ENCODE assay signal across 9 cellular contexts in genomic region chr11:95088946-95089619, GRCh38. TPM values are rescaled to one million over a fixed set of nuclear protein-coding genes. Genes with fewer than 3 reads are reported as not detected.
DNase-seq lines count a peak whose midpoint lies in the region; ATAC-seq and TF ChIP-seq lines count a peak whose summit lies in the region.
"Had no signal": no experiment of that assay in that cellular context is flagged by ENCODE, and none has a peak within 500 bp of the region (broad histone marks: within the 10 kb centered on the region; RNA-seq: fewer than 3 reads in every experiment).

No MANE protein-coding gene starts in this region.

- peak; percentile 46 for ATAC-seq in GM19328 (IDR thresholded peaks at IDR 0.05; ENCODE audit: unreplicated experiment)
- ATAC-seq in HG03280 (IDR thresholded peaks at IDR 0.05; ENCODE audit: unreplicated experiment): peak; percentile 43
- ATAC-seq in gastroesophageal sphincter: peak; percentile 76

- H3K36me3 ChIP-seq in gastroesophageal sphincter (no peaks in the 10 kb centered on the region), parathyroid adenoma (ENCODE audit: control insufficient read depth, insufficient read depth, low read length) (no peaks in the 10 kb centered on the region)

- WGBS in gastroesophageal sphincter (ENCODE audit: low coverage in 1 of 2), 2 donors: 24 to 38% methylated on average over 6 to 10 of the region's 27 CpGs

- peak overlapping the region; percentile 81 to 97 (median 95) for H3K27ac ChIP-seq in gastroesophageal sphincter
- peak overlapping the region; percentile 76 for H3K27ac ChIP-seq in parathyroid adenoma

- H3K9me3 ChIP-seq in gastroesophageal sphincter: no peaks in the 10 kb centered on the region
- no peaks in the 10 kb centered on the region for H3K9me3 ChIP-seq in parathyroid adenoma (ENCODE audit: control insufficient read depth, low read length)

- no peak for TF ChIP-seq EP300 in gastroesophageal sphincter (IDR thresholded peaks at IDR 0.05)

- peak overlapping the region; percentile 61 for H3K4me2 ChIP-seq in parathyroid adenoma (ENCODE audit: low read length)

- H3K4me3 ChIP-seq in AG10803 (ENCODE audit: low read length) (peak overlapping the region; percentile 69), gastroesophageal sphincter (peak overlapping the region; percentile 72 to 94), parathyroid adenoma (ENCODE audit: low read depth, low read length) (peak overlapping the region; percentile 53)

- H3K27ac Mint-ChIP-seq in activated CD4-positive, alpha-beta T cell treated with anti-CD3 and anti-CD28 coated beads, Interleukin-2, amount 10 ng/mL, durations not matched to agents 24 days and 14 days: peak overlapping the region; percentile 98

- H3K4me3 Mint-ChIP-seq in activated CD4-positive, alpha-beta T cell treated with anti-CD3 and anti-CD28 coated beads, Interleukin-2, amount 10 ng/mL, durations not matched to agents 24 days and 14 days: peak overlapping the region; percentile 91

- peak overlapping the region; percentile 90 for H2AFZ ChIP-seq in parathyroid adenoma

- H3K9ac ChIP-seq in parathyroid adenoma: no peak overlapping the region

- intact Hi-C loops in activated CD4-positive, alpha-beta T cell treated with anti-CD3 and anti-CD28 coated beads, Interleukin-2, amount 10 ng/mL, durations not matched to agents 24 days and 14 days (cut with micrococcal nuclease): loop anchor here (1.0 to 2.0 kb wide), 4 partner anchors 21 to 702 kb away; partner anchors contain the start of genes CEP57, CWC15 and KDM4D

- no peaks in the 10 kb centered on the region for H3K9me3 Mint-ChIP-seq in activated CD4-positive, alpha-beta T cell treated with anti-CD3 and anti-CD28 coated beads, Interleukin-2, amount 10 ng/mL, durations not matched to agents 24 days and 14 days

- H3K4me1 Mint-ChIP-seq in activated CD4-positive, alpha-beta T cell treated with anti-CD3 and anti-CD28 coated beads, Interleukin-2, amount 10 ng/mL, durations not matched to agents 24 days and 14 days: peaks cover 68% of the 10 kb centered on the region

- no peaks in the 10 kb centered on the region for H3K27me3 ChIP-seq in gastroesophageal sphincter
- H3K27me3 ChIP-seq in parathyroid adenoma (ENCODE audit: control insufficient read depth, insufficient read depth, low read length): no peaks in the 10 kb centered on the region

- no peak for TF ChIP-seq POLR2A in gastroesophageal sphincter (IDR thresholded peaks at IDR 0.05)

- H3K79me2 ChIP-seq in parathyroid adenoma: no peaks in the 10 kb centered on the region

- TF ChIP-seq CTCF in AG10803 (conservative IDR thresholded peaks at IDR 0.05; ENCODE audit: low read length): no peak
- TF ChIP-seq CTCF in gastroesophageal sphincter (IDR thresholded peaks at IDR 0.05): no peak
- TF ChIP-seq CTCF in parathyroid adenoma (IDR thresholded peaks at IDR 0.05): no peak

- DNase-seq in AG10803 (ENCODE audit: low read depth) (no peak), AG20443 (ENCODE audit: low spot score) (no peak), NCI-H2171 treated with DMSO at 0.1 percent for 48 hours (lab: John Stamatoyannopoulos, UW) (no peak)
- peak; percentile 82 for DNase-seq in activated CD4-positive, alpha-beta T cell treated with anti-CD3 and anti-CD28 coated beads, Interleukin-2, amount 10 ng/mL, durations not matched to agents 24 days and 14 days

- H3K4me1 ChIP-seq in gastroesophageal sphincter: peaks cover 5 to 47% (median 10%) of the 10 kb centered on the region in 3 donors
- peaks cover 8% of the 10 kb centered on the region for H3K4me1 ChIP-seq in parathyroid adenoma

- peaks cover 10% of the 10 kb centered on the region for H3K36me3 Mint-ChIP-seq in activated CD4-positive, alpha-beta T cell treated with anti-CD3 and anti-CD28 coated beads, Interleukin-2, amount 10 ng/mL, durations not matched to agents 24 days and 14 days (ENCODE audit: low read depth)

- H3K27me3 Mint-ChIP-seq in activated CD4-positive, alpha-beta T cell treated with anti-CD3 and anti-CD28 coated beads, Interleukin-2, amount 10 ng/mL, durations not matched to agents 24 days and 14 days: no peaks in the 10 kb centered on the region

RNA-seq across cellular contexts. Expression of gene ENDOD1, which starts 0.6 kb away (rescaled TPM):
- 34.1 and 34.3 TPM in 2 replicates for total RNA-seq in activated CD4-positive, alpha-beta T cell treated with anti-CD3 and anti-CD28 coated beads, Interleukin-2, amount 10 ng/mL, durations not matched to agents 24 days and 14 days
- total RNA-seq in gastroesophageal sphincter: 10 to 100 TPM; 34.6 to 68.3 (median 54.6) TPM

RNA-seq across cellular contexts. Expression of gene SRSF8, which starts 22.4 kb away (rescaled TPM):
- total RNA-seq in activated CD4-positive, alpha-beta T cell treated with anti-CD3 and anti-CD28 coated beads, Interleukin-2, amount 10 ng/mL, durations not matched to agents 24 days and 14 days: 45.9 and 46.0 TPM in 2 replicates
- 10 to 100 TPM; 28.6 to 34.9 (median 33.0) TPM for total RNA-seq in gastroesophageal sphincter

RNA-seq across cellular contexts. Expression of gene KDM4F, which starts 39.9 kb away (rescaled TPM):
- not detected in 2 replicates for total RNA-seq in activated CD4-positive, alpha-beta T cell treated with anti-CD3 and anti-CD28 coated beads, Interleukin-2, amount 10 ng/mL, durations not matched to agents 24 days and 14 days
- total RNA-seq in gastroesophageal sphincter: under 1 TPM in 1 of 4 donors, not detected in 3; 0.15 TPM
- total RNA-seq: pulmonary artery endothelial cell had no signal
